ENCODE assay signal across 9 cellular contexts in genomic region chr1:226549094-226549936, GRCh38.
DNase-seq lines count a peak whose midpoint lies in the region; ATAC-seq and FAIRE-seq lines count a peak whose summit lies in the region.
"Had no signal": no experiment of that assay in that cellular context is flagged by ENCODE, and none has a peak within 500 bp of the region (broad histone marks: within the 10 kb centered on the region; RNA-seq: fewer than 3 reads in every experiment).

No MANE protein-coding gene starts in this region.

- peak; percentile 8 for DNase-seq in activated gamma-delta T cell treated with Interleukin-2 at 50 U/mL for 16 hours
- DNase-seq in activated gamma-delta T cell (lab: John Stamatoyannopoulos, UW), result no peak
- DNase-seq in activated T-cell treated with anti-CD3 and anti-CD28 coated beads, Interleukin-2, amount 50 U/mL, for 1 hour, result peak; percentile 25
- DNase-seq in stimulated activated naive CD8-positive, alpha-beta T cell treated with anti-CD3 and anti-CD28 coated beads, Interleukin-15, Interleukin-2, amounts not matched to agents 100 U/mL and 50 U/mL, for 24 hours, result peak; percentile 17
- DNase-seq in HTR-8/SVneo (ENCODE audit: insufficient read length, low spot score), result no peak
- DNase-seq in GM19240 (ENCODE audit: insufficient read length, low spot score), result no peak

- no peak overlapping the region for H3K9ac ChIP-seq in iPS-18a (ENCODE audit: low read length)

- H3K4me3 ChIP-seq in iPS-18a (ENCODE audit: low read length), result peak overlapping the region; percentile 49

- peaks cover 9% of the 10 kb centered on the region for H3K4me1 ChIP-seq in iPS-18a (ENCODE audit: control insufficient read depth, low read depth, low read length)

- no peaks in the 10 kb centered on the region for H3K36me3 ChIP-seq in iPS-18a (ENCODE audit: control insufficient read depth, low read depth, low read length)

- peaks cover 60% of the 10 kb centered on the region for H3K27me3 ChIP-seq in iPS-18a (ENCODE audit: control insufficient read depth, insufficient read depth, low read length)

- ATAC-seq in stimulated activated naive CD8-positive, alpha-beta T cell treated with anti-CD3 and anti-CD28 coated beads, Interleukin-15, Interleukin-2, amounts not matched to agents 100 U/mL and 50 U/mL, for 24 hours, result peak; percentile 15
- ATAC-seq in GM21737 (IDR thresholded peaks at IDR 0.05; ENCODE audit: unreplicated experiment), result no peak

- no peaks in the 10 kb centered on the region for H3K9me3 ChIP-seq in iPS-18a (ENCODE audit: control insufficient read depth, low read depth, low read length)

- FAIRE-seq in HTR-8/SVneo (lab: Jason Lieb, UNC), result no peak
- FAIRE-seq: G401.6 had no signal

- no peak overlapping the region for H3K27ac ChIP-seq in iPS-18a (ENCODE audit: low read length)

Comparison
In these comparisons a context has a peak if more than half of its experiments do, and no peak if none do; other contexts are left out.
1. DNase-seq: peak in activated gamma-delta T cell treated with Interleukin-2 at 50 U/mL for 16 hours (single experiment), activated T-cell treated with anti-CD3 and anti-CD28 coated beads, Interleukin-2, amount 50 U/mL, for 1 hour (single experiment) and stimulated activated naive CD8-positive, alpha-beta T cell treated with anti-CD3 and anti-CD28 coated beads, Interleukin-15, Interleukin-2, amounts not matched to agents 100 U/mL and 50 U/mL, for 24 hours (single experiment); none in activated gamma-delta T cell (single experiment), HTR-8/SVneo (single experiment) and GM19240 (single experiment).